In genomic region chr12:103839103-103839502, GRCh38 we compare ENCODE assay signal across 1 cellular context.
TF ChIP-seq lines count a peak whose summit lies in the region.

No MANE protein-coding gene starts in this region.

TF ChIP-seq in WTC11, 78 proteins besides CTCF, POLR2A, EP300 and RAD21 (continued from another document):
- TF ChIP-seq, protein P1, sequence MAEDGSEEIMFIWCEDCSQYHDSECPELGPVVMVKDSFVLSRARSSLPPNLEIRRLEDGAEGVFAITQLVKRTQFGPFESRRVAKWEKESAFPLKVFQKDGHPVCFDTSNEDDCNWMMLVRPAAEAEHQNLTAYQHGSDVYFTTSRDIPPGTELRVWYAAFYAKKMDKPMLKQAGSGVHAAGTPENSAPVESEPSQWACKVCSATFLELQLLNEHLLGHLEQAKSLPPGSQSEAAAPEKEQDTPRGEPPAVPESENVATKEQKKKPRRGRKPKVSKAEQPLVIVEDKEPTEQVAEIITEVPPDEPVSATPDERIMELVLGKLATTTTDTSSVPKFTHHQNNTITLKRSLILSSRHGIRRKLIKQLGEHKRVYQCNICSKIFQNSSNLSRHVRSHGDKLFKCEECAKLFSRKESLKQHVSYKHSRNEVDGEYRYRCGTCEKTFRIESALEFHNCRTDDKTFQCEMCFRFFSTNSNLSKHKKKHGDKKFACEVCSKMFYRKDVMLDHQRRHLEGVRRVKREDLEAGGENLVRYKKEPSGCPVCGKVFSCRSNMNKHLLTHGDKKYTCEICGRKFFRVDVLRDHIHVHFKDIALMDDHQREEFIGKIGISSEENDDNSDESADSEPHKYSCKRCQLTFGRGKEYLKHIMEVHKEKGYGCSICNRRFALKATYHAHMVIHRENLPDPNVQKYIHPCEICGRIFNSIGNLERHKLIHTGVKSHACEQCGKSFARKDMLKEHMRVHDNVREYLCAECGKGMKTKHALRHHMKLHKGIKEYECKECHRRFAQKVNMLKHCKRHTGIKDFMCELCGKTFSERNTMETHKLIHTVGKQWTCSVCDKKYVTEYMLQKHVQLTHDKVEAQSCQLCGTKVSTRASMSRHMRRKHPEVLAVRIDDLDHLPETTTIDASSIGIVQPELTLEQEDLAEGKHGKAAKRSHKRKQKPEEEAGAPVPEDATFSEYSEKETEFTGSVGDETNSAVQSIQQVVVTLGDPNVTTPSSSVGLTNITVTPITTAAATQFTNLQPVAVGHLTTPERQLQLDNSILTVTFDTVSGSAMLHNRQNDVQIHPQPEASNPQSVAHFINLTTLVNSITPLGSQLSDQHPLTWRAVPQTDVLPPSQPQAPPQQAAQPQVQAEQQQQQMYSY (CRISPR knock-in tag; IDR thresholded peaks at IDR 0.05) = no peak
- TF ChIP-seq AR (CRISPR knock-in tag; IDR thresholded peaks at IDR 0.05) (no peak), IRF2 (CRISPR knock-in tag; IDR thresholded peaks at IDR 0.05; ENCODE audit: borderline replicate concordance, low read depth) (no peak), ZNF416 (CRISPR knock-in tag; IDR thresholded peaks at IDR 0.05) (no peak), ZNF396 (CRISPR knock-in tag; IDR thresholded peaks at IDR 0.05; ENCODE audit: borderline replicate concordance) (no peak), ZBTB43 (CRISPR knock-in tag; IDR thresholded peaks at IDR 0.05) (no peak), AFF4 (CRISPR knock-in tag; IDR thresholded peaks at IDR 0.05; ENCODE audit: borderline replicate concordance) (no peak)
